ENCODE assay signal across 21 cellular contexts in genomic region chr3:171649282-171649681, GRCh38.
"Had no signal": no experiment of that assay in that cellular context is flagged by ENCODE, and none has a peak within 500 bp of the region (broad histone marks: within the 10 kb centered on the region; RNA-seq: fewer than 3 reads in every experiment).

No MANE protein-coding gene starts in this region.

- H3K27me3 ChIP-seq: esophagus squamous epithelium, neutrophil, vagina had no signal

- H3K27ac ChIP-seq: epithelial cell of prostate, neutrophil, SK-N-MC, thoracic aorta, vagina, VCaP had no signal

- H3K9me3 ChIP-seq: esophagus squamous epithelium, neutrophil, thoracic aorta, vagina had no signal

- DNase-seq: activated CD4-positive, alpha-beta memory T cell treated with anti-CD3 and anti-CD28 coated beads for 36 hours; activated CD4-positive, alpha-beta T cell treated with anti-CD3 and anti-CD28 coated beads for 4 hours; activated CD8-positive, alpha-beta memory T cell treated with anti-CD3 and anti-CD28 coated beads, Interleukin-2, amount 50 U/mL, for 4 hours; activated gamma-delta T cell treated with Interleukin-2 at 50 U/mL for 16 hours; activated naive CD4-positive, alpha-beta T cell treated with anti-CD3 and anti-CD28 coated beads, Interleukin-2, amount 50 U/mL, for 16 hours; activated T-cell treated with anti-CD3 and anti-CD28 coated beads, Interleukin-2, amount 50 U/mL, for 24 hours; amygdala; dermis blood vessel endothelial cell; effector CD4-positive, alpha-beta T cell; esophagus squamous epithelium; kidney glomerular epithelial cell; naive B cell; nephron progenitor cell; stimulated activated naive CD4-positive, alpha-beta T cell treated with Interleukin-2 at 50 U/mL for 16 hours; trophoblast cell had no signal

- H3K4me3 ChIP-seq: esophagus squamous epithelium, SK-N-MC, thoracic aorta, vagina had no signal

- H3K36me3 ChIP-seq: thoracic aorta had no signal
